In genomic region chr3:48356419-48356818, GRCh38 we compare ENCODE assay signal across 26 cellular contexts. TPM values are rescaled to one million over a fixed set of nuclear protein-coding genes. Genes with fewer than 3 reads are reported as not detected.
"Had no signal": no experiment of that assay in that cellular context is flagged by ENCODE, and none has a peak within 500 bp of the region (broad histone marks: within the 10 kb centered on the region; RNA-seq: fewer than 3 reads in every experiment).

No MANE protein-coding gene starts in this region.

- FAIRE-seq: RCC 7860 had no signal

- ATAC-seq: activated CD4-positive, CD25-positive, alpha-beta regulatory T cell treated with anti-CD3 and anti-CD28 coated beads, Interleukin-2, amount 50 U/mL, for 24 hours; activated CD8-positive, alpha-beta T cell treated with anti-CD3 and anti-CD28 coated beads for 36 hours; activated T-cell treated with anti-CD3 and anti-CD28 coated beads, Interleukin-2, amount 50 U/mL, for 72 hours; T-cell had no signal

- DNase-seq: activated CD4-positive, alpha-beta T cell treated with anti-CD3 and anti-CD28 coated beads for 4 hours; activated CD8-positive, alpha-beta memory T cell treated with anti-CD3 and anti-CD28 coated beads, Interleukin-2, amount 50 U/mL, for 4 hours; activated CD8-positive, alpha-beta T cell treated with anti-CD3 and anti-CD28 coated beads for 36 hours; activated gamma-delta T cell treated with Interleukin-2 at 50 U/mL for 16 hours; activated naive CD4-positive, alpha-beta T cell treated with anti-CD3 and anti-CD28 coated beads, Interleukin-2, amount 10 ng/mL, durations not matched to agents 7 days and 5 days; activated naive CD8-positive, alpha-beta T cell treated with anti-CD3 and anti-CD28 coated beads for 36 hours; activated T-cell treated with anti-CD3 and anti-CD28 coated beads, Interleukin-2, amount 50 U/mL, for 72 hours; anterior cingulate cortex; Kasumi-1; KBM-7; NCI-H1048; NCI-H146; NCI-H187 treated with DMSO at 0.1 percent for 48 hours; NCI-H2171 treated with DMSO at 0.1 percent for 48 hours; NCI-H226; NCI-H526; SHP77; T-cell; T-helper 2 cell; T1000 had no signal

RNA-seq across cellular contexts. Expression of gene FBXW12, which starts 15.6 kb away (rescaled TPM):
- total RNA-seq: activated CD8-positive, alpha-beta T cell treated with anti-CD3 and anti-CD28 coated beads for 36 hours; activated naive CD8-positive, alpha-beta T cell treated with anti-CD3 and anti-CD28 coated beads for 36 hours; activated T-cell treated with anti-CD3 and anti-CD28 coated beads, Interleukin-2, amount 50 U/mL, for 72 hours; activated T-helper 2 cell treated with anti-CD3 and anti-CD28 coated beads, Interferon-gamma antibody, Interleukin-2, Interleukin-4, amounts not matched to agents 10 μg/mL and 5 μg/mL and 100 μg/mL, durations not matched to agents 14 hours and 24 hours and 36 hours; cardiac septum; NCI-H460; T-cell had no signal

RNA-seq across cellular contexts. Expression of gene SPINK8, which starts 23.0 kb away (rescaled TPM):
- total RNA-seq: activated CD8-positive, alpha-beta T cell treated with anti-CD3 and anti-CD28 coated beads for 36 hours; activated naive CD8-positive, alpha-beta T cell treated with anti-CD3 and anti-CD28 coated beads for 36 hours; activated T-cell treated with anti-CD3 and anti-CD28 coated beads, Interleukin-2, amount 50 U/mL, for 72 hours; activated T-helper 2 cell treated with anti-CD3 and anti-CD28 coated beads, Interferon-gamma antibody, Interleukin-2, Interleukin-4, amounts not matched to agents 10 μg/mL and 5 μg/mL and 100 μg/mL, durations not matched to agents 14 hours and 24 hours and 36 hours; cardiac septum; NCI-H460; T-cell had no signal
- polyA plus RNA-seq: adipose tissue had no signal
